ENCODE assay signal across 1 cellular context in the genomic region with DNA sequence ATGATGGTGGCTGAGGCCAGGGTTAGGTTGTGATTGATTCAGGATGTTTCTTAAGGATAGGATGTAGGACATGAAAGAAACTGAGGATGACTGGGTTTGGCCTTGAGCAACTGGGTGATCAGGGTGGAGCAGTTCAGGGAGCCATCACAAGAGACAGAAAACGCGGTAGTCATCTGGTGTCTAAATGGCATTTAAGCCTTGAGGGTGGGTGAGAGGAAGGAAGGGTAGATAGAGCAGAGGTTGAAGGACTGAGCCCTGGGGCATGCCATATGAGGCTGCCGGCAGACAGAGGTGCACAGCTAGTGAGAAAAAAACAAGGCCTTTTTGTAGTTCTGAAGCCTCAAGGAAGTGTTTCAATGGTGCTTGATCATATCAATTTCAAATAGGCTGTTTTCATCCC.
TF ChIP-seq lines count a peak whose summit lies in the region.

No MANE protein-coding gene starts in this region.

TF ChIP-seq in WTC11, 78 proteins besides CTCF, POLR2A, EP300 and RAD21:
- no peak for TF ChIP-seq FOXP4 (CRISPR knock-in tag; IDR thresholded peaks at IDR 0.05)
- TF ChIP-seq E2F1 (CRISPR knock-in tag; IDR thresholded peaks at IDR 0.05) = no peak
- no peak for TF ChIP-seq ERG (CRISPR knock-in tag; IDR thresholded peaks at IDR 0.05)
- no peak for TF ChIP-seq SOX15 (CRISPR knock-in tag; IDR thresholded peaks at IDR 0.05)
- no peak for TF ChIP-seq ATF1 (CRISPR knock-in tag; IDR thresholded peaks at IDR 0.05)
